ENCODE assay signal across 15 cellular contexts in the genomic region with DNA sequence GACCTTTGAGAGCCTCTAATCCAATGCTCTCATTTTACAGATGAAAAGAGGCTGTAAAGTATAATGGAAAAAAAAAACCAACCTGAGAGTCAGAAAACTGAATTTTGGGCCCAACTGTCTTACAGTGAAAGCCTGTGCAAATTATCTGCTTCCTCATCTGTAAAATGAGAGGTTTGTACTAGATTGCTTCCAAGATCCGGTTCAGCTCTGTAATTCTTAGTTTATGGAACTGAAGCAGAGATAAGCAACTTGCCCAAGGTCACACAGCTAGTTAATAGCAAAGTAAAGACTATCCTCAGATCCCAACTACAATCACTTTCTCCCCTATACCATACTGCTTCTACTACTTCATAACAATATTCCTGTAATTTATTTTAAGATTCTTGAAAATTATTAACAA. TPM values are rescaled to one million over a fixed set of nuclear protein-coding genes. Genes with fewer than 3 reads are reported as not detected.
A peak's percentile ranks its signal among the peaks of the same experiment; 100 is the strongest.
DNase-seq lines count a peak whose midpoint lies in the region; ATAC-seq, FAIRE-seq and TF ChIP-seq lines count a peak whose summit lies in the region.
"Had no signal": no experiment of that assay in that cellular context is flagged by ENCODE, and none has a peak within 500 bp of the region (broad histone marks: within the 10 kb centered on the region; RNA-seq: fewer than 3 reads in every experiment).

No MANE protein-coding gene starts in this region.

- H2AK5ac ChIP-seq in trophoblast cell (ENCODE audit: low read length), result no peak overlapping the region

- peaks cover 12% of the 10 kb centered on the region for H3K79me2 ChIP-seq in trophoblast cell (ENCODE audit: control insufficient read depth, insufficient read depth, low read length, poor library complexity)

- no peak overlapping the region for H3K4ac ChIP-seq in trophoblast cell (ENCODE audit: low read depth, low read length)

- H2BK5ac ChIP-seq in trophoblast cell (ENCODE audit: low read depth, low read length, poor library complexity), result no peak overlapping the region

- peaks cover 2% of the 10 kb centered on the region for H3K79me1 ChIP-seq in trophoblast cell (ENCODE audit: low read length)

- peak overlapping the region in 2 of 3 donors; percentile 11 to 36 for H3K27ac Mint-ChIP-seq in CD4-positive, CD25-positive, alpha-beta regulatory T cell

- no peak overlapping the region for H3K18ac ChIP-seq in trophoblast cell (ENCODE audit: low read length)

- H3K4me2 ChIP-seq in trophoblast cell (ENCODE audit: low read length), result no peak overlapping the region

- no peak overlapping the region for H3K27ac ChIP-seq in CD4-positive, CD25-positive, alpha-beta regulatory T cell (ENCODE audit: insufficient read depth, low read length, poor library complexity, severe bottlenecking)
- H3K27ac ChIP-seq in HL-60 (replicated peaks), result 0 out of 2 replicates have a peak overlapping the region, but pooled peaks have one; percentile 22
- no peak overlapping the region for H3K27ac ChIP-seq in trophoblast cell (ENCODE audit: low read depth, low read length)
- H3K27ac ChIP-seq: cardiac muscle cell had no signal

- H3K14ac ChIP-seq in trophoblast cell (ENCODE audit: low read length), result no peak overlapping the region

- FAIRE-seq in islet of Langerhans (lab: Jason Lieb, UNC), result peak; percentile 55

- no peak for TF ChIP-seq CTCF in HL-60 (IDR thresholded peaks at IDR 0.05; ENCODE audit: insufficient read depth, low read length)

- DNase-seq in CD4-positive, CD25-positive, alpha-beta regulatory T cell, result no peak
- peak in 1 of 2 experiments; percentile 26 for DNase-seq in HL-60 (ENCODE audit: low read depth in 1 of 2, low spot score in 1 of 2)
- DNase-seq in SKM-1 treated with dmso at 0.1 percent for 144 hours (lab: John Stamatoyannopoulos, UW; ENCODE audit: unreplicated experiment), result peak; percentile 25
- no peak for DNase-seq in amygdala (lab: John Stamatoyannopoulos, UW)
- DNase-seq in kidney tubule cell (ENCODE audit: low spot score), result no peak
- no peak for DNase-seq in NCI-H2171 (lab: John Stamatoyannopoulos, UW)
- DNase-seq in trophoblast cell, result no peak
- DNase-seq: activated effector memory CD4-positive, alpha-beta T cell treated with Interleukin-2 at 50 U/mL for 16 hours; COR-L47; H7; NCI-H2227 treated with DMSO at 0.1 percent for 48 hours; stimulated activated CD4-positive, alpha-beta T cell treated with anti-CD3 and anti-CD28 coated beads, Interleukin-4, amount 100 ng/mL, for 1 hour; stimulated activated naive CD8-positive, alpha-beta T cell treated with anti-CD3 and anti-CD28 coated beads, Interleukin-15, Interleukin-2, amounts not matched to agents 100 U/mL and 50 U/mL, for 24 hours had no signal

- peak overlapping the region; percentile 45 for H3K4me3 ChIP-seq in CD4-positive, CD25-positive, alpha-beta regulatory T cell (ENCODE audit: low read depth, low read length)
- no peak overlapping the region for H3K4me3 ChIP-seq in HL-60 (replicated peaks; ENCODE audit: insufficient read depth, low read length)
- H3K4me3 ChIP-seq in trophoblast cell (ENCODE audit: low read depth, low read length), result no peak overlapping the region
- H3K4me3 ChIP-seq: cardiac muscle cell had no signal

- no peak overlapping the region for H2BK120ac ChIP-seq in trophoblast cell (ENCODE audit: insufficient read depth, low read length, poor library complexity)

- ATAC-seq in CD4-positive, CD25-positive, alpha-beta regulatory T cell (ENCODE audit: low read depth in 2 of 2), result no peak
- ATAC-seq: stimulated activated naive CD8-positive, alpha-beta T cell treated with anti-CD3 and anti-CD28 coated beads, Interleukin-15, Interleukin-2, amounts not matched to agents 100 U/mL and 50 U/mL, for 24 hours had no signal

- H3K4me3 Mint-ChIP-seq in CD4-positive, CD25-positive, alpha-beta regulatory T cell, result peak overlapping the region in 2 of 4 donors; percentile 19 to 76

- no peaks in the 10 kb centered on the region for H3K9me3 Mint-ChIP-seq in CD4-positive, CD25-positive, alpha-beta regulatory T cell

- H4K12ac ChIP-seq in trophoblast cell (ENCODE audit: low read depth, low read length), result no peak overlapping the region

- peaks cover 56 to 88% (median 73%) of the 10 kb centered on the region in 4 donors for H3K4me1 Mint-ChIP-seq in CD4-positive, CD25-positive, alpha-beta regulatory T cell

- H3K9ac ChIP-seq in trophoblast cell (ENCODE audit: low read length), result no peak overlapping the region

- H3K4me1 ChIP-seq in CD4-positive, CD25-positive, alpha-beta regulatory T cell (ENCODE audit: control insufficient read depth, insufficient read depth, low read length, poor library complexity, severe bottlenecking), result peaks cover 48% of the 10 kb centered on the region
- H3K4me1 ChIP-seq in trophoblast cell (ENCODE audit: control insufficient read depth in 1 of 2, insufficient read depth in 2 of 2, low read length in 2 of 2), result peaks cover 0 to 3% of the 10 kb centered on the region in 2 experiments

- no peak overlapping the region for H4K8ac ChIP-seq in trophoblast cell (ENCODE audit: low read depth, low read length)

- no peak overlapping the region for H3K23ac ChIP-seq in trophoblast cell (ENCODE audit: low read length)

- no peak overlapping the region for H2AFZ ChIP-seq in trophoblast cell (ENCODE audit: insufficient read depth, low read length, poor library complexity)

- H3K36me3 ChIP-seq in CD4-positive, CD25-positive, alpha-beta regulatory T cell (ENCODE audit: control insufficient read depth, insufficient read depth, low read length), result no peaks in the 10 kb centered on the region
- H3K36me3 ChIP-seq in trophoblast cell (ENCODE audit: control insufficient read depth in 1 of 2, insufficient read depth in 2 of 2, low read length in 2 of 2), result peaks cover 0 to 3% of the 10 kb centered on the region in 2 experiments
- H3K36me3 ChIP-seq: cardiac muscle cell had no signal

- no peak overlapping the region for H2BK12ac ChIP-seq in trophoblast cell (ENCODE audit: low read length)

- H3K27me3 Mint-ChIP-seq in CD4-positive, CD25-positive, alpha-beta regulatory T cell, result peaks cover 2% of the 10 kb centered on the region

- no peaks in the 10 kb centered on the region for H3K9me3 ChIP-seq in CD4-positive, CD25-positive, alpha-beta regulatory T cell (ENCODE audit: control insufficient read depth in 2 of 2, low read length in 2 of 2)
- H3K9me3 ChIP-seq in trophoblast cell (ENCODE audit: insufficient read depth, low read depth, low read length), result no peaks in the 10 kb centered on the region

- no peaks in the 10 kb centered on the region for H3K27me3 ChIP-seq in CD4-positive, CD25-positive, alpha-beta regulatory T cell (ENCODE audit: control insufficient read depth, insufficient read depth, low read length)
- H3K27me3 ChIP-seq in HL-60 (ENCODE audit: insufficient read depth, poor library complexity, severe bottlenecking) (no peaks in the 10 kb centered on the region), trophoblast cell (ENCODE audit: insufficient read depth, low read length) (no peaks in the 10 kb centered on the region)
- H3K27me3 ChIP-seq: cardiac muscle cell had no signal

- WGBS in trophoblast cell (ENCODE audit: extremely low coverage, insufficient coverage, insufficient read length), result no CpG with 5 or more reads among the region's 1 CpG

- no peaks in the 10 kb centered on the region for H3K36me3 Mint-ChIP-seq in CD4-positive, CD25-positive, alpha-beta regulatory T cell

- H4K91ac ChIP-seq in trophoblast cell (ENCODE audit: low read depth, low read length), result no peak overlapping the region

RNA-seq across cellular contexts. Expression of a gene that starts 6.3 kb away (rescaled TPM):
- total RNA-seq in CD4-positive, CD25-positive, alpha-beta regulatory T cell, result 179 TPM
- polyA plus RNA-seq in CD4-positive, CD25-positive, alpha-beta regulatory T cell, result 10 to 100 TPM; 33.9 to 69.2 (median 45.0) TPM
- polyA plus RNA-seq in trophoblast cell (2013), result 65.0 and 65.7 TPM in 2 replicates
